Comparison of ENCODE assay signal across 6 cellular contexts in genomic region chr16:88165040-88165544, GRCh38.
A peak's percentile ranks its signal among the peaks of the same experiment; 100 is the strongest.
DNase-seq lines count a peak whose midpoint lies in the region; ATAC-seq and TF ChIP-seq lines count a peak whose summit lies in the region.
"Not testable (repeated sequence)": the region's sequence is repeated elsewhere in the genome, so short reads cannot be mapped to it uniquely, and the experiment has no call there.

No MANE protein-coding gene starts in this region.

- ATAC-seq in gastroesophageal sphincter, natural killer cell, upper lobe of right lung: not testable (repeated sequence)

- not testable (repeated sequence) for TF ChIP-seq POLR2A in gastroesophageal sphincter (IDR thresholded peaks at IDR 0.05); sigmoid colon (IDR thresholded peaks at IDR 0.05)

- not testable (repeated sequence) for H3K4me3 Mint-ChIP-seq in natural killer cell

- not testable (repeated sequence) for H3K4me3 ChIP-seq in gastroesophageal sphincter, sigmoid colon, upper lobe of right lung

- peak overlapping the region in 3 of 4 donors; percentile 47 to 63 (median 61) for H3K27ac ChIP-seq in gastroesophageal sphincter
- peak overlapping the region; percentile 5 to 55 (median 28) for H3K27ac ChIP-seq in sigmoid colon
- not testable (repeated sequence) for H3K27ac ChIP-seq in upper lobe of right lung

- intact Hi-C loops in natural killer cell (cut with micrococcal nuclease); sigmoid colon (cut with DNase I); upper lobe of right lung (cut with DNase I): not testable (repeated sequence)

- not testable (repeated sequence) for TF ChIP-seq EP300 in gastroesophageal sphincter (IDR thresholded peaks at IDR 0.05); sigmoid colon (IDR thresholded peaks at IDR 0.05)

- DNase-seq in activated CD8-positive, alpha-beta memory T cell treated with anti-CD3 and anti-CD28 coated beads, Interleukin-2, amount 50 U/mL, for 48 hours: peak; percentile 20
- peak; percentile 27 for DNase-seq in islet precursor cell
- DNase-seq in natural killer cell: peak; percentile 14
- DNase-seq in sigmoid colon: peak; percentile 49
- peak; percentile 59 for DNase-seq in upper lobe of right lung

- WGBS in gastroesophageal sphincter (ENCODE audit: low coverage in 1 of 2), 2 donors: 0% methylated on average over 1 of the region's 9 CpGs; no CpG with 5 or more reads in 1 of the 2 donors
- WGBS in sigmoid colon, 2 donors: 90 to 92% methylated on average over 9 of the region's 9 CpGs

- H3K9me3 ChIP-seq in gastroesophageal sphincter, sigmoid colon, upper lobe of right lung: not testable (repeated sequence)

- H3K4me1 Mint-ChIP-seq in natural killer cell: not testable (repeated sequence)

- H3K9me3 Mint-ChIP-seq in natural killer cell: peaks cover 0 to 11% of the 10 kb centered on the region in 2 donors

- TF ChIP-seq CTCF in gastroesophageal sphincter (IDR thresholded peaks at IDR 0.05); natural killer cell (IDR thresholded peaks at IDR 0.05); sigmoid colon (IDR thresholded peaks at IDR 0.05); upper lobe of right lung (IDR thresholded peaks at IDR 0.05): not testable (repeated sequence)

- H3K4me1 ChIP-seq in gastroesophageal sphincter (peaks cover 0 to 33% (median 6%) of the 10 kb centered on the region in 3 donors), sigmoid colon (peaks cover 0 to 11% (median 0%) of the 10 kb centered on the region in 4 donors)
- not testable (repeated sequence) for H3K4me1 ChIP-seq in upper lobe of right lung

- H3K36me3 ChIP-seq in gastroesophageal sphincter, sigmoid colon, upper lobe of right lung: not testable (repeated sequence)

- H3K27me3 ChIP-seq in gastroesophageal sphincter (peaks cover 15% of the 10 kb centered on the region), sigmoid colon (peaks cover 0 to 11% (median 0%) of the 10 kb centered on the region in 3 donors)
- H3K27me3 ChIP-seq in upper lobe of right lung: not testable (repeated sequence)

- not testable (repeated sequence) for H3K27me3 Mint-ChIP-seq in natural killer cell (ENCODE audit: low read depth in 2 of 2)

- H3K27ac Mint-ChIP-seq in natural killer cell: not testable (repeated sequence)

- H3K36me3 Mint-ChIP-seq in natural killer cell: not testable (repeated sequence)
